ENCODE assay signal across 1 cellular context in the genomic region with DNA sequence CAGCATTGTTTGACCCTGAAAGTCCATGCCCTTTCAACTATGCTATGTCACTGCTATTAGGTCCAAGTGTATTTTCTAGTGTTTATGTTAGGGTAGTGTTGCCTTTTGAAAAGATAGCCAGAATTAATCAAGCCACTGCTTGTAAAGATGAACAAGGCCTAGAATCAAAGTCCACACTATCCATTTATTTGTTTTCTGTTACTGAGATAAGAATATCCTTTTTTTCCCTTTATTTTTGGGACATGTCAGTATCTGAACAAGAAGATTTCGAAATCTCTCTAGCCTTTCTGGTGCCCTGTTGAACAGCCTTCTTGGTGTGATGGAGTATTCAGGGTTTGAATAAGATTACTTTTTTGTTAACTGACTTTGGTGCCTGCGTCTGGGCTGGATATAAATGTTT.
TF ChIP-seq lines count a peak whose summit lies in the region.

No MANE protein-coding gene starts in this region.

TF ChIP-seq in WTC11, 78 proteins besides CTCF, POLR2A, EP300 and RAD21:
- no peak for TF ChIP-seq JUN (CRISPR knock-in tag; IDR thresholded peaks at IDR 0.05)
- TF ChIP-seq, protein P1, sequence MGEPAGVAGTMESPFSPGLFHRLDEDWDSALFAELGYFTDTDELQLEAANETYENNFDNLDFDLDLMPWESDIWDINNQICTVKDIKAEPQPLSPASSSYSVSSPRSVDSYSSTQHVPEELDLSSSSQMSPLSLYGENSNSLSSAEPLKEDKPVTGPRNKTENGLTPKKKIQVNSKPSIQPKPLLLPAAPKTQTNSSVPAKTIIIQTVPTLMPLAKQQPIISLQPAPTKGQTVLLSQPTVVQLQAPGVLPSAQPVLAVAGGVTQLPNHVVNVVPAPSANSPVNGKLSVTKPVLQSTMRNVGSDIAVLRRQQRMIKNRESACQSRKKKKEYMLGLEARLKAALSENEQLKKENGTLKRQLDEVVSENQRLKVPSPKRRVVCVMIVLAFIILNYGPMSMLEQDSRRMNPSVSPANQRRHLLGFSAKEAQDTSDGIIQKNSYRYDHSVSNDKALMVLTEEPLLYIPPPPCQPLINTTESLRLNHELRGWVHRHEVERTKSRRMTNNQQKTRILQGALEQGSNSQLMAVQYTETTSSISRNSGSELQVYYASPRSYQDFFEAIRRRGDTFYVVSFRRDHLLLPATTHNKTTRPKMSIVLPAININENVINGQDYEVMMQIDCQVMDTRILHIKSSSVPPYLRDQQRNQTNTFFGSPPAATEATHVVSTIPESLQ (CRISPR knock-in tag; IDR thresholded peaks at IDR 0.05) = no peak
- no peak for TF ChIP-seq TP53 (CRISPR knock-in tag; IDR thresholded peaks at IDR 0.05)
- TF ChIP-seq, protein P2, sequence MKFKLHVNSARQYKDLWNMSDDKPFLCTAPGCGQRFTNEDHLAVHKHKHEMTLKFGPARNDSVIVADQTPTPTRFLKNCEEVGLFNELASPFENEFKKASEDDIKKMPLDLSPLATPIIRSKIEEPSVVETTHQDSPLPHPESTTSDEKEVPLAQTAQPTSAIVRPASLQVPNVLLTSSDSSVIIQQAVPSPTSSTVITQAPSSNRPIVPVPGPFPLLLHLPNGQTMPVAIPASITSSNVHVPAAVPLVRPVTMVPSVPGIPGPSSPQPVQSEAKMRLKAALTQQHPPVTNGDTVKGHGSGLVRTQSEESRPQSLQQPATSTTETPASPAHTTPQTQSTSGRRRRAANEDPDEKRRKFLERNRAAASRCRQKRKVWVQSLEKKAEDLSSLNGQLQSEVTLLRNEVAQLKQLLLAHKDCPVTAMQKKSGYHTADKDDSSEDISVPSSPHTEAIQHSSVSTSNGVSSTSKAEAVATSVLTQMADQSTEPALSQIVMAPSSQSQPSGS (CRISPR knock-in tag; IDR thresholded peaks at IDR 0.05; ENCODE audit: borderline replicate concordance, low read depth) = no peak
- TF ChIP-seq, protein P3, sequence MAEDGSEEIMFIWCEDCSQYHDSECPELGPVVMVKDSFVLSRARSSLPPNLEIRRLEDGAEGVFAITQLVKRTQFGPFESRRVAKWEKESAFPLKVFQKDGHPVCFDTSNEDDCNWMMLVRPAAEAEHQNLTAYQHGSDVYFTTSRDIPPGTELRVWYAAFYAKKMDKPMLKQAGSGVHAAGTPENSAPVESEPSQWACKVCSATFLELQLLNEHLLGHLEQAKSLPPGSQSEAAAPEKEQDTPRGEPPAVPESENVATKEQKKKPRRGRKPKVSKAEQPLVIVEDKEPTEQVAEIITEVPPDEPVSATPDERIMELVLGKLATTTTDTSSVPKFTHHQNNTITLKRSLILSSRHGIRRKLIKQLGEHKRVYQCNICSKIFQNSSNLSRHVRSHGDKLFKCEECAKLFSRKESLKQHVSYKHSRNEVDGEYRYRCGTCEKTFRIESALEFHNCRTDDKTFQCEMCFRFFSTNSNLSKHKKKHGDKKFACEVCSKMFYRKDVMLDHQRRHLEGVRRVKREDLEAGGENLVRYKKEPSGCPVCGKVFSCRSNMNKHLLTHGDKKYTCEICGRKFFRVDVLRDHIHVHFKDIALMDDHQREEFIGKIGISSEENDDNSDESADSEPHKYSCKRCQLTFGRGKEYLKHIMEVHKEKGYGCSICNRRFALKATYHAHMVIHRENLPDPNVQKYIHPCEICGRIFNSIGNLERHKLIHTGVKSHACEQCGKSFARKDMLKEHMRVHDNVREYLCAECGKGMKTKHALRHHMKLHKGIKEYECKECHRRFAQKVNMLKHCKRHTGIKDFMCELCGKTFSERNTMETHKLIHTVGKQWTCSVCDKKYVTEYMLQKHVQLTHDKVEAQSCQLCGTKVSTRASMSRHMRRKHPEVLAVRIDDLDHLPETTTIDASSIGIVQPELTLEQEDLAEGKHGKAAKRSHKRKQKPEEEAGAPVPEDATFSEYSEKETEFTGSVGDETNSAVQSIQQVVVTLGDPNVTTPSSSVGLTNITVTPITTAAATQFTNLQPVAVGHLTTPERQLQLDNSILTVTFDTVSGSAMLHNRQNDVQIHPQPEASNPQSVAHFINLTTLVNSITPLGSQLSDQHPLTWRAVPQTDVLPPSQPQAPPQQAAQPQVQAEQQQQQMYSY (CRISPR knock-in tag; IDR thresholded peaks at IDR 0.05) = no peak
- TF ChIP-seq, protein P4, sequence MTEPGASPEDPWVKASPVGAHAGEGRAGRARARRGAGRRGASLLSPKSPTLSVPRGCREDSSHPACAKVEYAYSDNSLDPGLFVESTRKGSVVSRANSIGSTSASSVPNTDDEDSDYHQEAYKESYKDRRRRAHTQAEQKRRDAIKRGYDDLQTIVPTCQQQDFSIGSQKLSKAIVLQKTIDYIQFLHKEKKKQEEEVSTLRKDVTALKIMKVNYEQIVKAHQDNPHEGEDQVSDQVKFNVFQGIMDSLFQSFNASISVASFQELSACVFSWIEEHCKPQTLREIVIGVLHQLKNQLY (CRISPR knock-in tag; IDR thresholded peaks at IDR 0.05) = no peak
